ENCODE assay signal across 17 cellular contexts in the genomic region with DNA sequence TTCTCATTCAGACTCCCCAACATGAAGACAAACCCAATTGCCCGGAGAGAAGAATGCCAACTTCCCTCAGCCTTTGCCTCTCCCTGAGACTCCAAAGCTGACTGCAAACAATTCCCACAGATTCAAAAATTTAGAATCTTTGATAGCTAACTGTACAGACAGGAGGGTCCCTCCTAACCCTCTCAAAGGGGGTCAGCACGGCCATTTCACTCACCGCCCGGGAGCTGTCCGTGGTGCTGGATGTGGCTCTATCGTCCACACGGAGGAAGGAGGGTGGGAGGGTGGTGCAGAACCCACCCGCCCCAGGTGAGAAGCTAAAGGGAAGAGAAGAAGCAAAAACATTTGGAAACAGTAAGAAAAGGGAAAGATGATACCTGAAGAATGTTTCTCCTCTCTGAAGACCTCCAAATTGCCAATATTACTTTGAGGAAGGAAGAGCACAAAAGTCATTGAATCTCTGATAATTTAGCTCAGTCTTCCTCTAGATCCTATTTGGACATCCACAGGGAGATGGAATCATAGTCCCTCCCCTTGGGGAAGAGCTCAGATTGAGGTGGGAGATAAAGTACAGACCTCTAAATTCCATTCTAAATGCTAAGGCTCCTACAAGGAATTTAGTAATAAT. TPM values are rescaled to one million over a fixed set of nuclear protein-coding genes. Genes with fewer than 3 reads are reported as not detected.
DNase-seq lines count a peak whose midpoint lies in the region; ATAC-seq, FAIRE-seq and TF ChIP-seq lines count a peak whose summit lies in the region.
"Had no signal": no experiment of that assay in that cellular context is flagged by ENCODE, and none has a peak within 500 bp of the region (broad histone marks: within the 10 kb centered on the region; RNA-seq: fewer than 3 reads in every experiment).

No MANE protein-coding gene starts in this region.

- no peak for TF ChIP-seq CTCF in A549 (IDR thresholded peaks at IDR 0.05)
- no peak for TF ChIP-seq CTCF in GM23338 (conservative IDR thresholded peaks at IDR 0.05; ENCODE audit: low read depth in 2 of 2)
- no peak for TF ChIP-seq CTCF in WTC11 (IDR thresholded peaks at IDR 0.05)

- H3K27me3 Mint-ChIP-seq in GM23338 (ENCODE audit: insufficient read depth, low read depth, poor library complexity) (peaks cover 28% of the 10 kb centered on the region), WTC11 (ENCODE audit: low read depth) (peaks cover 49% of the 10 kb centered on the region)
- H3K27me3 Mint-ChIP-seq in effector memory CD8-positive, alpha-beta T cell: peaks cover 24 to 30% of the 10 kb centered on the region in 2 donors
- H3K27me3 Mint-ChIP-seq in natural killer cell treated with Interleukin-12 subunit alpha and Interleukin-12 subunit beta and Interleukin-15 and Interleukin-18, amount 100 ng/mL, for 72 hours: peaks cover 25 to 29% of the 10 kb centered on the region in 2 donors

- no peak for TF ChIP-seq EP300 in A549 (IDR thresholded peaks at IDR 0.05)

- ATAC-seq in A549 (no peak), GM23338 (peak; percentile 85), WTC11 (peak; percentile 61), GM19035 (IDR thresholded peaks at IDR 0.05; ENCODE audit: unreplicated experiment) (no peak)
- no peak for ATAC-seq in effector memory CD8-positive, alpha-beta T cell (replicated peaks)
- no peak for ATAC-seq in natural killer cell treated with Interleukin-12 subunit alpha and Interleukin-12 subunit beta and Interleukin-15 and Interleukin-18, amount 100 ng/mL, for 72 hours
- ATAC-seq: gastrocnemius medialis, natural killer cell had no signal

- peaks cover 11% of the 10 kb centered on the region; the same call in 1 of the 2 replicates for H3F3A ChIP-seq in GM23338 (replicated peaks; ENCODE audit: low read depth)

- DNase-seq in A549 (ENCODE audit: low read depth in 1 of 2, low spot score in 1 of 2) (no peak), GM23338 (ENCODE audit: low spot score) (peak; percentile 80), WTC11 (ENCODE audit: low spot score) (peak; percentile 74), globus pallidus (ENCODE audit: low spot score) (peak; percentile 73)
- DNase-seq in effector memory CD8-positive, alpha-beta T cell: no peak
- no peak for DNase-seq in natural killer cell treated with Interleukin-12 subunit alpha and Interleukin-12 subunit beta and Interleukin-15 and Interleukin-18, amount 100 ng/mL, for 72 hours (ENCODE audit: low spot score)
- DNase-seq in effector CD8-positive, alpha-beta T cell (lab: John Stamatoyannopoulos, UW): no peak
- DNase-seq: AML-193, cerebellar nuclear complex, gastrocnemius medialis, natural killer cell, NCI-H1105, NCI-H2227 treated with DMSO at 0.1 percent for 48 hours had no signal

- H3K4me3 Mint-ChIP-seq in GM23338 (no peak overlapping the region), WTC11 (no peak overlapping the region)
- H3K4me3 Mint-ChIP-seq in effector memory CD8-positive, alpha-beta T cell: no peak overlapping the region
- no peak overlapping the region for H3K4me3 Mint-ChIP-seq in natural killer cell treated with Interleukin-12 subunit alpha and Interleukin-12 subunit beta and Interleukin-15 and Interleukin-18, amount 100 ng/mL, for 72 hours
- H3K4me3 Mint-ChIP-seq: natural killer cell had no signal

- H4K20me1 ChIP-seq in GM23338 (replicated peaks; ENCODE audit: insufficient read depth): peaks cover 7% of the 10 kb centered on the region; the same call in 1 of the 2 replicates

- H3K9me3 ChIP-seq in A549: no peaks in the 10 kb centered on the region
- H3K9me3 ChIP-seq: gastrocnemius medialis, suprapubic skin had no signal

- CTCF ChIA-PET in A549 (lab: Yijun Ruan, JAX) (interaction anchor here (0.9 to 29.4 kb wide), 7 partner anchors 9 to 43 kb away, joined by 3 to 487 read pairs (median 4); no protein-coding TSS in a partner anchor), WTC11 (lab: Charles Lee) (interaction anchor here (0.6 to 11.1 kb wide), 11 partner anchors 9 to 66 kb away, joined by 3 to 252 read pairs (median 4); no protein-coding TSS in a partner anchor)

- H3K36me3 ChIP-seq in GM23338 (ENCODE audit: insufficient read depth): no peaks in the 10 kb centered on the region; the same call in 1 of the 2 replicates
- H3K36me3 ChIP-seq: gastrocnemius medialis, suprapubic skin had no signal

- 70% methylated on average over 8 of the region's 8 CpGs for whole genome bisulfite sequencing in A549 (ENCODE audit: missing lambda C conversion rate)

- H3K27ac ChIP-seq in A549 (no peak overlapping the region), GM23338 (ENCODE audit: low read depth) (no peak overlapping the region)
- H3K27ac ChIP-seq: epithelial cell of prostate, gastrocnemius medialis, suprapubic skin had no signal

- 0 out of 2 replicates have a peak, but pooled peaks cover 9% of the 10 kb centered on the region for H3K9me2 ChIP-seq in GM23338 (ENCODE audit: insufficient read depth)

- H3K4me2 ChIP-seq in A549: no peak overlapping the region
- 0 out of 2 replicates have a peak overlapping the region, but pooled peaks have one; percentile 38 for H3K4me2 ChIP-seq in GM23338

- H3K9me3 Mint-ChIP-seq in GM23338 (no peaks in the 10 kb centered on the region), WTC11 (no peaks in the 10 kb centered on the region)
- H3K9me3 Mint-ChIP-seq in effector memory CD8-positive, alpha-beta T cell: no peaks in the 10 kb centered on the region
- no peaks in the 10 kb centered on the region for H3K9me3 Mint-ChIP-seq in natural killer cell treated with Interleukin-12 subunit alpha and Interleukin-12 subunit beta and Interleukin-15 and Interleukin-18, amount 100 ng/mL, for 72 hours
- H3K9me3 Mint-ChIP-seq: natural killer cell had no signal

- H3K4me1 ChIP-seq in A549 (peaks cover 5% of the 10 kb centered on the region; the same call in 1 of the 3 replicates), GM23338 (ENCODE audit: insufficient read depth) (peaks cover 23% of the 10 kb centered on the region)
- H3K4me1 ChIP-seq: gastrocnemius medialis, suprapubic skin had no signal

- H3K4me3 ChIP-seq in A549 (no peak overlapping the region), GM23338 (no peak overlapping the region)
- H3K4me3 ChIP-seq: gastrocnemius medialis, suprapubic skin had no signal

- no peak for TF ChIP-seq RAD21 in A549 (conservative IDR thresholded peaks at IDR 0.05 in 1 of 2, IDR thresholded peaks at IDR 0.05 in 1 of 2)

- no peak for FAIRE-seq in A549 (lab: Jason Lieb, UNC)

- H3K4me1 Mint-ChIP-seq in GM23338 (peaks cover 38% of the 10 kb centered on the region), WTC11 (peaks cover 25% of the 10 kb centered on the region)
- peaks cover under 1 to 9% of the 10 kb centered on the region in 2 donors for H3K4me1 Mint-ChIP-seq in effector memory CD8-positive, alpha-beta T cell (ENCODE audit: low read depth in 2 of 2)
- peaks cover 3 to 13% of the 10 kb centered on the region in 2 donors for H3K4me1 Mint-ChIP-seq in natural killer cell treated with Interleukin-12 subunit alpha and Interleukin-12 subunit beta and Interleukin-15 and Interleukin-18, amount 100 ng/mL, for 72 hours (ENCODE audit: low read depth in 2 of 2)

- H2AFZ ChIP-seq in GM23338: no peak overlapping the region

- POLR2A ChIA-PET in A549 (lab: Yijun Ruan, JAX): no interaction called here
- POLR2A ChIA-PET in WTC11 (lab: Charles Lee): interaction anchor here (0.6 to 0.9 kb wide), 2 partner anchors 9 to 43 kb away, joined by 3 read pairs; no protein-coding TSS in a partner anchor

- H3K27me3 ChIP-seq in GM23338 (ENCODE audit: insufficient read depth): peaks cover 41% of the 10 kb centered on the region

- TF ChIP-seq POLR2A in A549 (IDR thresholded peaks at IDR 0.05; ENCODE audit: low read length): no peak

- no peaks in the 10 kb centered on the region for H3K36me3 Mint-ChIP-seq in GM23338 (ENCODE audit: low read depth)
- H3K36me3 Mint-ChIP-seq in WTC11: no peaks in the 10 kb centered on the region
- peaks cover 3% of the 10 kb centered on the region for H3K36me3 Mint-ChIP-seq in effector memory CD8-positive, alpha-beta T cell (ENCODE audit: insufficient read depth)
- no peaks in the 10 kb centered on the region for H3K36me3 Mint-ChIP-seq in natural killer cell treated with Interleukin-12 subunit alpha and Interleukin-12 subunit beta and Interleukin-15 and Interleukin-18, amount 100 ng/mL, for 72 hours
- H3K36me3 Mint-ChIP-seq: natural killer cell had no signal

- H3K27ac Mint-ChIP-seq in GM23338 (no peak overlapping the region), WTC11 (no peak overlapping the region)
- H3K27ac Mint-ChIP-seq in effector memory CD8-positive, alpha-beta T cell: no peak overlapping the region
- H3K27ac Mint-ChIP-seq in natural killer cell treated with Interleukin-12 subunit alpha and Interleukin-12 subunit beta and Interleukin-15 and Interleukin-18, amount 100 ng/mL, for 72 hours: no peak overlapping the region
- H3K27ac Mint-ChIP-seq: natural killer cell had no signal

- H3K79me2 ChIP-seq in GM23338 (replicated peaks; ENCODE audit: insufficient read depth): no peaks in the 10 kb centered on the region

TF ChIP-seq in A549, 52 proteins besides CTCF, POLR2A, EP300 and RAD21 (continues in another document):
- no peak for TF ChIP-seq MYC (IDR thresholded peaks at IDR 0.05; ENCODE audit: borderline replicate concordance, low read length)

TF ChIP-seq in GM23338, 12 proteins besides CTCF, POLR2A, EP300 and RAD21 (continues in another document):
- no peak for TF ChIP-seq JUNB (IDR thresholded peaks at IDR 0.05; ENCODE audit: unreplicated experiment)

RNA-seq across cellular contexts. Expression of gene RHBG, which starts 45.5 kb away (rescaled TPM):
- polyA plus RNA-seq in A549 (2011; rRNA removed): 0.04 and 0.06 TPM in 2 replicates
- polyA plus RNA-seq in A549 (2012; cell fraction: cytosol; rRNA removed): 0.04 and 0.09 TPM in 2 replicates
- polyA plus RNA-seq in A549 (2012; cell fraction: nucleus; rRNA removed): 0.51 and 0.64 TPM in 2 replicates
- 0.08 TPM in 1 of 3 replicates, not detected in the others for polyA plus RNA-seq in A549 (2017; fragmentation: RNase III; extraction: RNeasy Plus Mini Kit Qiagen cat#74134 plus additional on column Dnase treatment)
- 0.19 TPM in 1 of 2 replicates, not detected in the other for polyA minus RNA-seq in A549 (2011; rRNA and poly(A)+ RNA removed)
- total RNA-seq in GM23338 (2014; rRNA removed; shearing (Covaris generic)): 1.6 and 1.7 TPM in 2 replicates
- polyA plus RNA-seq in GM23338 (2016; fragmentation: Nextera tagmentation; extraction: Ambion mirVana): 1.2 and 2.1 TPM in 2 replicates
- total RNA-seq in WTC11 (2021): 1.7 to 2.3 TPM (median 1.9 TPM) in 3 replicates
- not detected for total RNA-seq in natural killer cell treated with Interleukin-12 subunit alpha and Interleukin-12 subunit beta and Interleukin-15 and Interleukin-18, amount 100 ng/mL, for 72 hours
- total RNA-seq: gastrocnemius medialis, lung microvascular endothelial cell, natural killer cell had no signal

Comparison
In these comparisons a context has a peak if more than half of its experiments do, and no peak if none do; other contexts are left out.
1. ATAC-seq: peak in GM23338 (single experiment) and WTC11 (single experiment); none in A549 (0 of 2), GM19035 (single experiment), effector memory CD8-positive, alpha-beta T cell (single experiment) and natural killer cell treated with Interleukin-12 subunit alpha and Interleukin-12 subunit beta and Interleukin-15 and Interleukin-18, amount 100 ng/mL, for 72 hours (0 of 2).
2. DNase-seq: peak in GM23338 (single experiment), WTC11 (single experiment) and globus pallidus (single experiment); none in A549 (0 of 2), effector memory CD8-positive, alpha-beta T cell (0 of 3), natural killer cell treated with Interleukin-12 subunit alpha and Interleukin-12 subunit beta and Interleukin-15 and Interleukin-18, amount 100 ng/mL, for 72 hours (single experiment) and effector CD8-positive, alpha-beta T cell (single experiment).
3. Of the 8 proteins assayed by ChIP-seq in both WTC11 and A549: peak only in WTC11: JUN and TP53; only in A549: none; in both: none; in neither: 6.